In genomic region chr3:146189519-146190173, GRCh38 we compare ENCODE assay signal across 8 cellular contexts. TPM values are rescaled to one million over a fixed set of nuclear protein-coding genes. Genes with fewer than 3 reads are reported as not detected.
DNase-seq lines count a peak whose midpoint lies in the region; ATAC-seq and TF ChIP-seq lines count a peak whose summit lies in the region.

No MANE protein-coding gene starts in this region.

- no peak overlapping the region for H3K27ac ChIP-seq in AG04450 (ENCODE audit: low read depth, low read length)
- peak overlapping the region; percentile 71; the same call in 1 of the 2 replicates for H3K27ac ChIP-seq in Panc1 (ENCODE audit: low read length)
- H3K27ac ChIP-seq in coronary artery: no peak overlapping the region
- H3K27ac ChIP-seq in lower lobe of right lung: no peak overlapping the region

- H3K9me3 ChIP-seq in AG04450 (ENCODE audit: control insufficient read depth, insufficient read depth, low read length) (no peaks in the 10 kb centered on the region), Panc1 (ENCODE audit: control insufficient read depth, insufficient read depth, low read depth, low read length) (no peaks in the 10 kb centered on the region), lower lobe of right lung (no peaks in the 10 kb centered on the region)

- no TSS peak for BruUV-seq in Panc1 (replicated peaks; lab: Mats Ljungman, UMichigan)

- TF ChIP-seq CTCF in AG04450 (IDR thresholded peaks at IDR 0.05; ENCODE audit: low read depth, low read length) (peak; percentile 80), GM12874 (IDR thresholded peaks at IDR 0.05; ENCODE audit: insufficient read depth, low read depth, low read length) (peak; percentile 71), LNCAP (IDR thresholded peaks at IDR 0.05) (peak; percentile 71), Panc1 (IDR thresholded peaks at IDR 0.05) (peak; percentile 91), coronary artery (IDR thresholded peaks at IDR 0.05) (peak; percentile 29), lower lobe of right lung (IDR thresholded peaks at IDR 0.05) (peak; percentile 75)

- CTCF ChIA-PET in AG04450 (lab: Charles Lee) (interaction anchor here (0.5 to 5.1 kb wide), 84 partner anchors 8 to 871 kb away, joined by 3 to 270 read pairs (median 4); partner anchors contain the start of genes PLOD2, PLSCR1 and PLSCR4), HEK293T (lab: Yijun Ruan, JAX) (interaction anchor here (0.6 to 3.8 kb wide), 13 partner anchors 8 to 388 kb away, joined by 3 to 46 read pairs (median 4); no protein-coding TSS in a partner anchor), Panc1 (lab: Charles Lee) (interaction anchor here (0.6 to 2.5 kb wide), 13 partner anchors 13 to 396 kb away, joined by 3 to 22 read pairs (median 4); no protein-coding TSS in a partner anchor)

- H3K4me1 ChIP-seq in Panc1 (ENCODE audit: control insufficient read depth, insufficient read depth, low read length) (peaks cover 10% of the 10 kb centered on the region), lower lobe of right lung (no peaks in the 10 kb centered on the region)

- DNase-seq in AG04450 (ENCODE audit: low read depth, low spot score) (peak; percentile 10), HEK293T (ENCODE audit: extremely low spot score) (peak; percentile 64), Panc1 (ENCODE audit: low read depth, low spot score) (peak; percentile 55), coronary artery (ENCODE audit: low spot score) (no peak), lower lobe of right lung (no peak), epidermal melanocyte (ENCODE audit: insufficient read length, low spot score) (no peak)

- ATAC-seq in Panc1 (peak; percentile 95), lower lobe of right lung (peak; percentile 70 to 80)

- no peak overlapping the region for H3K4me3 ChIP-seq in AG04450 (ENCODE audit: low read depth, low read length)
- H3K4me3 ChIP-seq in Panc1 (ENCODE audit: low read depth in 2 of 2, low read length in 2 of 2): peak overlapping the region; percentile 21 to 32
- no peak overlapping the region for H3K4me3 ChIP-seq in coronary artery
- no peak overlapping the region for H3K4me3 ChIP-seq in lower lobe of right lung

- H3K27me3 ChIP-seq in AG04450 (ENCODE audit: control insufficient read depth, insufficient read depth, low read length): no peaks in the 10 kb centered on the region
- no peaks in the 10 kb centered on the region for H3K27me3 ChIP-seq in Panc1 (ENCODE audit: control insufficient read depth, insufficient read depth, low read length)
- no peaks in the 10 kb centered on the region for H3K27me3 ChIP-seq in lower lobe of right lung (ENCODE audit: low read depth)

- in situ Hi-C loops in Panc1 (cut with HindIII; ENCODE audit: low pct_unique_long_range_greater_than_20kb, low sequenced_read_pairs): no loop called here

- POLR2A ChIA-PET in AG04450 (lab: Yijun Ruan, JAX) (interaction anchor here (2.1 kb wide), 1 partner anchor 137 kb away, joined by 9 read pairs; no protein-coding TSS in a partner anchor), HEK293T (lab: Yijun Ruan, JAX) (interaction anchor here (0.7 kb wide), 2 partner anchors 29 to 137 kb away, joined by 3 read pairs; partner anchors contain the start of gene PLOD2), Panc1 (lab: Charles Lee) (interaction anchor here (0.5 to 0.6 kb wide), 2 partner anchors 21 to 129 kb away, joined by 3 to 4 read pairs; no protein-coding TSS in a partner anchor)

- H3K36me3 ChIP-seq in Panc1 (ENCODE audit: control insufficient read depth, insufficient read depth, low read length) (no peaks in the 10 kb centered on the region), lower lobe of right lung (peaks cover 5% of the 10 kb centered on the region)

- intact Hi-C loops in Panc1 (cut with micrococcal nuclease; ENCODE audit: unreplicated experiment) (loop anchor here (1.0 to 10.0 kb wide), 3 partner anchors 138 to 405 kb away; no protein-coding TSS in a partner anchor), lower lobe of right lung (cut with DNase I) (no loop called here)

TF ChIP-seq in HEK293T, 16 proteins besides CTCF, POLR2A, EP300 and RAD21:
- TF ChIP-seq FOXM1 (IDR thresholded peaks at IDR 0.05; ENCODE audit: borderline replicate concordance) (no peak), CTBP1 (IDR thresholded peaks at IDR 0.05; ENCODE audit: borderline replicate concordance) (no peak), NFRKB (IDR thresholded peaks at IDR 0.05) (no peak), BHLHE40 (IDR thresholded peaks at IDR 0.05; ENCODE audit: borderline replicate concordance) (no peak), SUZ12 (IDR thresholded peaks at IDR 0.05) (no peak), L3MBTL2 (conservative IDR thresholded peaks at IDR 0.05) (no peak), FOXA1 (IDR thresholded peaks at IDR 0.05) (no peak), FOXK2 (IDR thresholded peaks at IDR 0.05) (no peak), PKNOX1 (IDR thresholded peaks at IDR 0.05) (no peak), ZNF384 (IDR thresholded peaks at IDR 0.05) (no peak), SP1 (IDR thresholded peaks at IDR 0.05) (no peak), ARNT (IDR thresholded peaks at IDR 0.05) (no peak), ELF4 (IDR thresholded peaks at IDR 0.05) (no peak), LEF1 (IDR thresholded peaks at IDR 0.05; ENCODE audit: borderline replicate concordance) (no peak), TARDBP (IDR thresholded peaks at IDR 0.05) (no peak), HDGF (IDR thresholded peaks at IDR 0.05; ENCODE audit: borderline replicate concordance) (no peak)
TF ChIP-seq in HEK293T: peak in this region for 0.

RNA-seq across cellular contexts. Expression of gene PLOD2, which starts 28.7 kb away (rescaled TPM):
- 63.7 and 88.9 TPM in 2 replicates for polyA plus RNA-seq in AG04450 (2011; rRNA removed)
- 27.0 and 59.3 TPM in 2 replicates for polyA minus RNA-seq in AG04450 (2011; rRNA and poly(A)+ RNA removed)
- total RNA-seq in Panc1 (2021; ENCODE audit: unreplicated experiment) (158 TPM), lower lobe of right lung (17.9 TPM)
- 81.1 TPM for polyA plus RNA-seq in Panc1 (2012; ENCODE audit: insufficient read length)

Comparison
In these comparisons a context has a peak if more than half of its experiments do, and no peak if none do; other contexts are left out.
1. DNase-seq: peak in AG04450 (single experiment), HEK293T (single experiment) and Panc1 (single experiment); none in coronary artery (single experiment), lower lobe of right lung (single experiment) and epidermal melanocyte (single experiment).
2. H3K4me3 ChIP-seq: peak in Panc1 (2 of 2); none in AG04450 (single experiment), coronary artery (single experiment) and lower lobe of right lung (single experiment).
3. CTCF ChIP-seq: peak in every context shown above with its lines; median percentile 91 in Panc1; 80 in AG04450; 75 in lower lobe of right lung; 71 in GM12874; 71 in LNCAP; 29 in coronary artery.